In the genomic region with DNA sequence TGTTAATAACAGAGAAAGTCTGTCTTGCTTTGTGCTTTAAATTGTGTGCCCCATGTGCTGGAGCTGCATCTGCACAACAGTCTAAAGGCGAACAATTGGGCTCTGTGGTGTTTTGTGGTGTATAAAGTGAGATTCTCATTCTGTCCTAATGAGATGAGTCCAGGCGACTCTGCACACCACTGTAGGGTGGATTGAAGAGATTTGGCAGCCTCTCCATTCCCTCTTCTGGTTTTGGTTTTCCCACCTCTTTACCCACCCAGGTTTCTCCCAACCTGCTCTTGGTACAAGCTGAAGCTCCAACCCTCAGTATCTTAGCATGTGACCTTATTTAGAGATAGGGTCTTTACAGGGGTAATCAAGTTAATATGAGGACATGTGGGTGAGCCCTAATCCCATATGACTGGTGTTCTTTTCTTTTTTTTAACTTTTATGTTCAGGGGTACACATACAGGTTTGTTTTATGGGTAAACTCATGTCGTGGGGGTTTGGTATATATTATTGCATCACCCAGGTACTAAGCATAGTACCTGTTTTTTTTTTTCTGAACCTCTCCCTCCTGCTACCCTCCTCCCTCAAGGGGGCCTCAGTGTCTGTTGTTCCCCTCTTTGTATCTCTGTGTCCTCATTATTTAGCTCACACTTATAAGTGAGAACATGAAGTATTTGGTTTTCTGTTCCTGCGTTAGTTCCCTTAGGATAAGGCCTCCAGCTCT, we compare ENCODE assay signal across 14 cellular contexts.
DNase-seq lines count a peak whose midpoint lies in the region; ATAC-seq, FAIRE-seq and TF ChIP-seq lines count a peak whose summit lies in the region.
"Had no signal": no experiment of that assay in that cellular context is flagged by ENCODE, and none has a peak within 500 bp of the region (broad histone marks: within the 10 kb centered on the region; RNA-seq: fewer than 3 reads in every experiment).

No MANE protein-coding gene starts in this region.

- no peak overlapping the region for H3K27ac ChIP-seq in mammary epithelial cell (ENCODE audit: insufficient read depth, low read depth, low read length)
- H3K27ac ChIP-seq in H1 (ENCODE audit: low read depth, low read length), result no peak overlapping the region
- H3K27ac ChIP-seq in suprapubic skin, result peak overlapping the region; percentile 38
- no peak overlapping the region for H3K27ac ChIP-seq in gastrocnemius medialis
- H3K27ac ChIP-seq: foreskin keratinocyte, parathyroid adenoma, upper lobe of right lung had no signal

- peak overlapping the region; percentile 38 for H2BK120ac ChIP-seq in H1 (replicated peaks; ENCODE audit: low read depth, low read length)

- no peaks in the 10 kb centered on the region for H4K20me1 ChIP-seq in mammary epithelial cell (ENCODE audit: insufficient read depth, low read length)
- no peaks in the 10 kb centered on the region for H4K20me1 ChIP-seq in H1 (replicated peaks in 1 of 2; ENCODE audit: control insufficient read depth in 1 of 2, insufficient read depth in 2 of 2, low read length in 2 of 2)

- peak; percentile 9 for ATAC-seq in HG03439 (IDR thresholded peaks at IDR 0.05; ENCODE audit: unreplicated experiment)
- no peak for ATAC-seq in HG02759 (IDR thresholded peaks at IDR 0.05; ENCODE audit: unreplicated experiment)
- ATAC-seq in gastrocnemius medialis, result no peak

- H3K36me3 Mint-ChIP-seq in MCF 10A (ENCODE audit: insufficient read depth, unreplicated experiment), result no peaks in the 10 kb centered on the region

- no peak overlapping the region for H4K91ac ChIP-seq in H1 (replicated peaks; ENCODE audit: insufficient read length, low read length)

- in situ Hi-C loops in mammary epithelial cell (cut with MboI; ENCODE audit: low sequenced_read_pairs in 2 of 2), result no loop called here
- in situ Hi-C loops in gastrocnemius medialis (cut with MboI; ENCODE audit: low sequenced_read_pairs in 4 of 4), result loop anchor here in 1 of 4 donors (25.0 kb wide), 1 partner anchor 307 kb away; no protein-coding TSS in a partner anchor

- no peak overlapping the region for H3K18ac ChIP-seq in H1 (ENCODE audit: extremely low read depth, low read length)

- no peak overlapping the region for H4K8ac ChIP-seq in H1 (ENCODE audit: extremely low read depth, insufficient read depth, low read length)

- H3K27ac Mint-ChIP-seq in MCF 10A (ENCODE audit: low read depth, unreplicated experiment), result no peak overlapping the region

- FAIRE-seq in H1 (lab: Jason Lieb, UNC), result no peak
- FAIRE-seq: bronchial epithelial cell had no signal

- no peak overlapping the region for H3K4me2 ChIP-seq in mammary epithelial cell (ENCODE audit: insufficient read depth, low read depth, low read length)
- no peak overlapping the region for H3K4me2 ChIP-seq in H1 (ENCODE audit: insufficient read depth in 1 of 2, low read depth in 2 of 2, low read length in 2 of 2)

- H3K4ac ChIP-seq in H1 (replicated peaks; ENCODE audit: insufficient read length, low read depth, low read length), result no peak overlapping the region

- no peak for TF ChIP-seq RAD21 in H1 (IDR thresholded peaks at IDR 0.05 in 1 of 2, conservative IDR thresholded peaks at IDR 0.05 in 1 of 2; ENCODE audit: low read depth in 2 of 2, low read length in 2 of 2)

- POLR2A ChIA-PET in MCF 10A (lab: Yijun Ruan, JAX), result interaction anchor here (1.0 kb wide), 1 partner anchor 11 kb away, joined by 3 read pairs; no protein-coding TSS in a partner anchor
- POLR2A ChIA-PET in H1 (lab: Charles Lee; ENCODE audit: partially characterized antibody), result interaction anchor here (0.7 kb wide), 1 partner anchor 279 kb away, joined by 3 read pairs; no protein-coding TSS in a partner anchor

- no peak overlapping the region for H3K56ac ChIP-seq in H1 (replicated peaks; ENCODE audit: insufficient read length, low read depth, low read length)

- H3K14ac ChIP-seq in H1 (ENCODE audit: insufficient read length), result no peak overlapping the region

- H4K5ac ChIP-seq in H1 (ENCODE audit: insufficient read length, low read depth, low read length), result no peak overlapping the region

- H2AK5ac ChIP-seq in H1 (ENCODE audit: low read depth, low read length), result no peak overlapping the region

- H3K36me3 ChIP-seq in mammary epithelial cell (ENCODE audit: insufficient read depth, low read length) (no peaks in the 10 kb centered on the region), H1 (ENCODE audit: control insufficient read depth in 2 of 4, insufficient read depth in 4 of 4, low read length in 3 of 4) (no peaks in the 10 kb centered on the region), suprapubic skin (no peaks in the 10 kb centered on the region), gastrocnemius medialis (no peaks in the 10 kb centered on the region)
- H3K36me3 ChIP-seq: upper lobe of right lung had no signal

- H3K23me2 ChIP-seq in H1 (ENCODE audit: low read depth, low read length), result no peaks in the 10 kb centered on the region

- dilution Hi-C loops in mammary epithelial cell (cut with HindIII; ENCODE audit: low sequenced_read_pairs), result no loop called here

- H2AFZ ChIP-seq in mammary epithelial cell (ENCODE audit: low read depth, low read length) (peak overlapping the region; percentile 31), H1 (ENCODE audit: low read length) (peak overlapping the region; percentile 81)
- H2AFZ ChIP-seq: parathyroid adenoma had no signal

- peaks cover 25% of the 10 kb centered on the region for H3K4me1 Mint-ChIP-seq in MCF 10A (ENCODE audit: insufficient read depth, unreplicated experiment)

- H3K27me3 ChIP-seq in mammary epithelial cell (ENCODE audit: insufficient read depth, low read length), result no peaks in the 10 kb centered on the region
- no peaks in the 10 kb centered on the region; a peak in 1 of 7 replicates for H3K27me3 ChIP-seq in H1 (replicated peaks in 1 of 4; ENCODE audit: control insufficient read depth in 3 of 4, extremely low read depth in 1 of 4, insufficient read depth in 3 of 4, low read length in 3 of 4)
- H3K27me3 ChIP-seq in suprapubic skin, result no peaks in the 10 kb centered on the region
- no peaks in the 10 kb centered on the region for H3K27me3 ChIP-seq in gastrocnemius medialis
- H3K27me3 ChIP-seq: upper lobe of right lung had no signal

- H3K4me3 Mint-ChIP-seq in MCF 10A (ENCODE audit: unreplicated experiment), result no peak overlapping the region

- H3K9me3 Mint-ChIP-seq in MCF 10A (ENCODE audit: unreplicated experiment), result no peaks in the 10 kb centered on the region

- H3K79me1 ChIP-seq in H1 (ENCODE audit: low read depth, low read length), result no peaks in the 10 kb centered on the region

- H3K9me3 ChIP-seq in mammary epithelial cell (replicated peaks; ENCODE audit: insufficient read depth, low read length) (no peaks in the 10 kb centered on the region), H1 (ENCODE audit: insufficient read depth in 2 of 2, low read depth in 1 of 2, low read length in 1 of 2) (no peaks in the 10 kb centered on the region), suprapubic skin (no peaks in the 10 kb centered on the region), gastrocnemius medialis (no peaks in the 10 kb centered on the region)
- H3K9me3 ChIP-seq: upper lobe of right lung had no signal

- no peak overlapping the region for H3K23ac ChIP-seq in H1 (ENCODE audit: insufficient read length)

- CTCF ChIA-PET in mammary epithelial cell (lab: Charles Lee; ENCODE audit: low non-redundant PET), result no interaction called here
- CTCF ChIA-PET in MCF 10A (lab: Yijun Ruan, JAX), result interaction anchor here (0.7 to 1.4 kb wide), 2 partner anchors 13 to 303 kb away, joined by 3 read pairs; no protein-coding TSS in a partner anchor
- CTCF ChIA-PET in H1 (lab: Charles Lee; ENCODE audit: partially characterized antibody), result interaction anchor here (1.7 kb wide), 2 partner anchors 14 to 70 kb away, joined by 3 to 5 read pairs; no protein-coding TSS in a partner anchor

- H3K27me3 Mint-ChIP-seq in MCF 10A (ENCODE audit: insufficient read depth, unreplicated experiment), result no peaks in the 10 kb centered on the region

- intact Hi-C loops in mammary epithelial cell (cut with micrococcal nuclease), result no loop called here
- intact Hi-C loops in MCF 10A (cut with micrococcal nuclease), result no loop called here
- intact Hi-C loops in gastrocnemius medialis (cut with DNase I; ENCODE audit: low total_unique reads), result no loop called here

- BruUV-seq in mammary epithelial cell (replicated peaks; lab: Mats Ljungman, UMichigan) (no TSS peak), MCF 10A (replicated peaks; lab: Mats Ljungman, UMichigan) (no TSS peak)

- H2BK15ac ChIP-seq in H1 (ENCODE audit: low read length), result no peak overlapping the region

- H3K79me2 ChIP-seq in mammary epithelial cell (ENCODE audit: insufficient read depth, low read length) (no peaks in the 10 kb centered on the region), H1 (ENCODE audit: control insufficient read depth in 1 of 2, insufficient read depth in 2 of 2, low read length in 2 of 2) (no peaks in the 10 kb centered on the region)
- H3K79me2 ChIP-seq: parathyroid adenoma had no signal

- no peak overlapping the region for H2BK20ac ChIP-seq in H1 (ENCODE audit: low read length)

- no peak for DNase-seq in mammary epithelial cell
- DNase-seq in MCF 10A (ENCODE audit: unreplicated experiment), result no peak
- no peak for DNase-seq in H1 (ENCODE audit: low read depth in 1 of 2, low spot score in 2 of 2)
- DNase-seq in suprapubic skin (ENCODE audit: low spot score in 2 of 2), result no peak
- no peak for DNase-seq in gastrocnemius medialis
- DNase-seq in stimulated activated naive CD4-positive, alpha-beta T cell (lab: John Stamatoyannopoulos, UW), result no peak
- DNase-seq: DMS79 treated with DMSO at 0.1 percent for 48 hours, midbrain had no signal

- peaks cover 9% of the 10 kb centered on the region for H3K4me1 ChIP-seq in mammary epithelial cell (ENCODE audit: insufficient read depth, low read length)
- no peaks in the 10 kb centered on the region for H3K4me1 ChIP-seq in H1 (replicated peaks in 1 of 4; ENCODE audit: control insufficient read depth in 3 of 4, insufficient read depth in 4 of 4, low read length in 3 of 4)
- peaks cover 15% of the 10 kb centered on the region for H3K4me1 ChIP-seq in suprapubic skin
- H3K4me1 ChIP-seq in gastrocnemius medialis, result peaks cover 4 to 16% of the 10 kb centered on the region in 2 donors
- H3K4me1 ChIP-seq: parathyroid adenoma had no signal

- 91% methylated on average over 4 of the region's 4 CpGs for WGBS in mammary epithelial cell (ENCODE audit: low coverage, missing lambda C conversion rate)
- WGBS in H1 (ENCODE audit: extremely low coverage in 1 of 2, insufficient coverage in 1 of 2, insufficient read length in 1 of 2, insufficient replicate concordance in 2 of 2, low coverage in 1 of 2, low lambda C conversion rate in 2 of 2, missing lambda C conversion rate in 1 of 2), 2 experiments, result 86% methylated on average over 4 of the region's 4 CpGs; no CpG with 5 or more reads in 1 of the 2 experiments
- WGBS in suprapubic skin, result 84% methylated on average over 4 of the region's 4 CpGs

- H2BK12ac ChIP-seq in H1 (ENCODE audit: low read depth, low read length), result no peak overlapping the region

- no peak for TF ChIP-seq CTCF in mammary epithelial cell (conservative IDR thresholded peaks at IDR 0.05 in 1 of 2, IDR thresholded peaks at IDR 0.05 in 1 of 2; ENCODE audit: extremely low read depth in 1 of 2, insufficient read depth in 1 of 2, low read depth in 1 of 2, low read length in 2 of 2)
- TF ChIP-seq CTCF in MCF 10A (IDR thresholded peaks at IDR 0.05; ENCODE audit: unreplicated experiment), result no peak
- no peak for TF ChIP-seq CTCF in H1 (IDR thresholded peaks at IDR 0.05; ENCODE audit: control extremely low read depth in 1 of 3, insufficient read depth in 1 of 3, low read depth in 1 of 3, low read length in 3 of 3)
- no peak for TF ChIP-seq CTCF in suprapubic skin (IDR thresholded peaks at IDR 0.05)
- TF ChIP-seq CTCF in gastrocnemius medialis (IDR thresholded peaks at IDR 0.05 in 4 of 5, conservative IDR thresholded peaks at IDR 0.05 in 1 of 5), result no peak

- no peak for TF ChIP-seq EP300 in H1 (IDR thresholded peaks at IDR 0.05; ENCODE audit: borderline replicate concordance in 1 of 2, low read depth in 2 of 2, low read length in 2 of 2)
- TF ChIP-seq EP300 in suprapubic skin (IDR thresholded peaks at IDR 0.05), result no peak

- H3K9ac ChIP-seq in mammary epithelial cell (ENCODE audit: insufficient read depth, low read length) (no peak overlapping the region), H1 (replicated peaks in 1 of 4; ENCODE audit: extremely low read depth in 1 of 4, low read depth in 3 of 4, low read length in 3 of 4) (no peak overlapping the region)
- H3K9ac ChIP-seq: parathyroid adenoma had no signal

- H3K4me3 ChIP-seq in mammary epithelial cell (replicated peaks in 1 of 3; ENCODE audit: insufficient read depth in 1 of 3, low read depth in 2 of 3, low read length in 3 of 3), result no peak overlapping the region
- no peak overlapping the region for H3K4me3 ChIP-seq in H1 (ENCODE audit: extremely low read depth in 1 of 4, insufficient read depth in 2 of 4, low read depth in 3 of 4, low read length in 4 of 4)
- no peak overlapping the region for H3K4me3 ChIP-seq in suprapubic skin
- no peak overlapping the region for H3K4me3 ChIP-seq in gastrocnemius medialis
- H3K4me3 ChIP-seq: upper lobe of right lung had no signal

- TF ChIP-seq POLR2A in H1 (IDR thresholded peaks at IDR 0.05; ENCODE audit: control extremely low read depth in 1 of 2, low read depth in 2 of 2, low read length in 2 of 2) (no peak), suprapubic skin (IDR thresholded peaks at IDR 0.05) (no peak), gastrocnemius medialis (IDR thresholded peaks at IDR 0.05) (no peak)

- no peak overlapping the region for H2BK5ac ChIP-seq in H1 (ENCODE audit: low read depth, low read length)
